ENCODE assay signal across 1 cellular context in genomic region chr5:152349683-152350526, GRCh38.
TF ChIP-seq lines count a peak whose summit lies in the region.

No MANE protein-coding gene starts in this region.

TF ChIP-seq in HepG2, 621 proteins besides CTCF, POLR2A, EP300 and RAD21 (continued from another document):
- TF ChIP-seq ARID5B (CRISPR knock-in tag; IDR thresholded peaks at IDR 0.05) (peak; percentile 15; the same call in 1 of the 2 replicates), STAG1 (CRISPR knock-in tag; IDR thresholded peaks at IDR 0.05) (peak; percentile 64), MYPOP (CRISPR knock-in tag; IDR thresholded peaks at IDR 0.05) (no peak), SMARCE1 (IDR thresholded peaks at IDR 0.05; ENCODE audit: borderline replicate concordance) (no peak)
